9 cellular contexts compared by ENCODE assay signal in the genomic region with DNA sequence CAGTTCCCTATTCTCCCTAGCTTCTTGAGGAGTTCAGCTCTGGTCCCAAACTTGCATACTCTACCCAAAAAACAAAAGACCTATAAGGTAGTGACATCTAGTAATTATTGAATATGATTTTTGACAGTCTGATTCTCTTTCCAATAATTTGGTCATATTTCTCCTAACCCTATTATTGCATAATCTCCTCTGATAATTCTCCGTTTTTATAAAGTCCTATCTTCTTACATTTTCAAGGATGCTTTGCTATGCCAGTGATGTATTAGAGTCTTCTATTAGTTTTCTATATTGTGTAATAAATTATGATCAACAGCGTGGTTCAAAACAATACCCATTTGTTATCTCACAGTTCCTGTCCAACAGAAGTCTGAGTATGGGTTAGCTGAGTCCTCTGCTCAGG.
"Had no signal": no experiment of that assay in that cellular context is flagged by ENCODE, and none has a peak within 500 bp of the region (broad histone marks: within the 10 kb centered on the region; RNA-seq: fewer than 3 reads in every experiment).

No MANE protein-coding gene starts in this region.

- H3K9ac ChIP-seq: KMS-11 had no signal

- H3K4me2 ChIP-seq: GM23338, KMS-11 had no signal

- H2AFZ ChIP-seq: GM23338 had no signal

- DNase-seq: H9, HCEC 1CT, Karpas-422, KBM-7 had no signal

- ATAC-seq: GM23338 had no signal

- FAIRE-seq: H1, H54, HTR-8/SVneo had no signal

- H3K27ac ChIP-seq: KMS-11 had no signal

- H3K4me3 ChIP-seq: GM23338 had no signal
